18 cellular contexts compared by ENCODE assay signal in the genomic region with DNA sequence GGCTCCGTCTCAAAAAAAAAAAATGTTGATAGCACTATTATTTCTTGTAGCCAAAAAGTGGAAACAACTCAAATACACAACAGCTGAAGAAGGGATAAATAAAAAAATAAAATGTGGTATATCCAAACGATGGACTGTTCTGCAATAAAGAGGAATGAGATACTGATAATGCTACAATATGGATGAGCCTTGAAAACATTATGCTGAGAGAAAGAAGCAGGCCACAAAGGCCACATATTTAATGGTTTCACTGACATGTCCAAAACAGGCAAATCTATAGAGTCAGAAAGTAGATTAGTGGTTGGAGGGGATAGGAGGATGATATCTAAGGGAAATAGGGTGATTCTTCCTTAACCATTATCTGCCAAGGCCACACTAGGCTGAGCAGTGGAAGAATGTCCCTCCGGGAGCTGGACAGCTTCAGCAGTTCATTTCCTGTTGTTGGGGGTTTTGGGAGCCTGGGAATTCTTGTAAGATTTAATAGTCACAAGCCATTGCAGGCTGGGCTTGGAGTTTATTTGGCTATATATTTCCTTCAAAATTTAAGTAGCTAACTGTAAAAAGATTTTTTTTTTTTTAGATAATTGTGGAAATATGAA.
"Had no signal": no experiment of that assay in that cellular context is flagged by ENCODE, and none has a peak within 500 bp of the region (broad histone marks: within the 10 kb centered on the region; RNA-seq: fewer than 3 reads in every experiment).

No MANE protein-coding gene starts in this region.

- H3K27ac Mint-ChIP-seq: activated B cell treated with CpG ODN at 0.5 μM for 24 hours; activated T-helper 2 cell treated with anti-CD3 and anti-CD28 coated beads, Interferon-gamma antibody, Interleukin-2, Interleukin-4, amounts not matched to agents 10 μg/mL and 5 μg/mL and 100 μg/mL, durations not matched to agents 14 hours and 24 hours and 36 hours; endodermal cell; neural progenitor cell had no signal

- H3K9me3 Mint-ChIP-seq: activated B cell treated with CpG ODN at 0.5 μM for 24 hours; activated T-helper 2 cell treated with anti-CD3 and anti-CD28 coated beads, Interferon-gamma antibody, Interleukin-2, Interleukin-4, amounts not matched to agents 10 μg/mL and 5 μg/mL and 100 μg/mL, durations not matched to agents 14 hours and 24 hours and 36 hours; endodermal cell; neural progenitor cell had no signal

- H3K4me2 ChIP-seq: neural progenitor cell had no signal

- H3K9me3 ChIP-seq: adrenal gland, body of pancreas, esophagus muscularis mucosa, left ventricle myocardium inferior, ovary, tibial nerve, vagina had no signal

- H3K36me3 Mint-ChIP-seq: neural progenitor cell had no signal

- H3K27ac ChIP-seq: body of pancreas, esophagus muscularis mucosa, foreskin keratinocyte, left ventricle myocardium inferior, neural progenitor cell, ovary, skin epidermis, tibial nerve, vagina had no signal

- H3K4me3 Mint-ChIP-seq: activated B cell treated with CpG ODN at 0.5 μM for 24 hours, endodermal cell, neural progenitor cell had no signal

- H3K9ac ChIP-seq: neural progenitor cell had no signal

- DNase-seq: activated B cell treated with CpG ODN at 0.5 μM for 24 hours; activated CD4-positive, alpha-beta T cell treated with anti-CD3 and anti-CD28 coated beads, Interleukin-2, amount 50 U/mL, for 1 hour; activated naive CD4-positive, alpha-beta T cell treated with anti-CD3 and anti-CD28 coated beads, Interleukin-2, amount 50 U/mL, for 16 hours; body of pancreas; endodermal cell; foreskin keratinocyte; head of caudate nucleus; left ventricle myocardium inferior; mesendoderm; ovary; T1000 had no signal

- ATAC-seq: body of pancreas, foreskin keratinocyte had no signal

- H2AFZ ChIP-seq: neural progenitor cell had no signal

- H3K36me3 ChIP-seq: adrenal gland, esophagus muscularis mucosa, left ventricle myocardium inferior, neural progenitor cell, ovary, tibial nerve, vagina had no signal

- H3K4me3 ChIP-seq: adrenal gland, body of pancreas, esophagus muscularis mucosa, left ventricle myocardium inferior, neural progenitor cell, ovary, skin epidermis, tibial nerve, vagina had no signal

- H3K27me3 ChIP-seq: adrenal gland, body of pancreas, esophagus muscularis mucosa, foreskin keratinocyte, neural progenitor cell, ovary, tibial nerve, vagina had no signal

- H3K27me3 Mint-ChIP-seq: activated B cell treated with CpG ODN at 0.5 μM for 24 hours had no signal
